1 cellular context compared by ENCODE assay signal in genomic region chr2:166841679-166842078, GRCh38.
TF ChIP-seq lines count a peak whose summit lies in the region.

No MANE protein-coding gene starts in this region.

TF ChIP-seq in GM23338, 12 proteins besides CTCF, POLR2A, EP300 and RAD21 (continued from another document):
- TF ChIP-seq ZNF462 (CRISPR knock-in tag; IDR thresholded peaks at IDR 0.05) (no peak), NANOG (IDR thresholded peaks at IDR 0.05; ENCODE audit: borderline replicate concordance) (no peak), EZH2 (IDR thresholded peaks at IDR 0.05; ENCODE audit: low read depth, unreplicated experiment) (no peak), STAT1 (IDR thresholded peaks at IDR 0.05; ENCODE audit: unreplicated experiment) (no peak), EZH2phosphoT487 (IDR thresholded peaks at IDR 0.05; ENCODE audit: unreplicated experiment) (no peak), JUNB (IDR thresholded peaks at IDR 0.05; ENCODE audit: unreplicated experiment) (no peak), REST (IDR thresholded peaks at IDR 0.05; ENCODE audit: unreplicated experiment) (no peak), POLR2AphosphoS5 (IDR thresholded peaks at IDR 0.05; ENCODE audit: low read depth) (no peak), ZNF331 (CRISPR knock-in tag; IDR thresholded peaks at IDR 0.05; ENCODE audit: low read depth) (no peak), ZNF114 (CRISPR knock-in tag; IDR thresholded peaks at IDR 0.05) (no peak), ETS1 (IDR thresholded peaks at IDR 0.05) (no peak)
